8 cellular contexts compared by ENCODE assay signal in genomic region chr11:3056296-3057068, GRCh38. TPM values are rescaled to one million over a fixed set of nuclear protein-coding genes. Genes with fewer than 3 reads are reported as not detected.
A peak's percentile ranks its signal among the peaks of the same experiment; 100 is the strongest.
DNase-seq lines count a peak whose midpoint lies in the region; ATAC-seq and TF ChIP-seq lines count a peak whose summit lies in the region.

No MANE protein-coding gene starts in this region.

- no peak for TF ChIP-seq POLR2A in transverse colon (IDR thresholded peaks at IDR 0.05)

- H3K4me3 ChIP-seq in SK-N-MC (peak overlapping the region; percentile 97), mucosa of descending colon (peak overlapping the region; percentile 51), transverse colon (peak overlapping the region; percentile 84 to 94 (median 88))

- intact Hi-C loops in mucosa of descending colon (cut with DNase I, micrococcal nuclease), result no loop called here
- intact Hi-C loops in transverse colon (cut with DNase I; ENCODE audit: low total_unique reads), result no loop called here

- TF ChIP-seq EP300 in transverse colon (IDR thresholded peaks at IDR 0.05; ENCODE audit: low read depth), result no peak

- peak overlapping the region; percentile 99 for H3K9ac ChIP-seq in SK-N-MC (ENCODE audit: insufficient read length)

- peak; percentile 50 for ATAC-seq in mucosa of descending colon
- no peak for ATAC-seq in GM18909 (IDR thresholded peaks at IDR 0.05; ENCODE audit: poor library complexity, unreplicated experiment)

- peaks cover 27% of the 10 kb centered on the region; the same call in 1 of the 2 replicates for H3K36me3 ChIP-seq in SK-N-MC (ENCODE audit: insufficient read depth, low read length)
- H3K36me3 ChIP-seq in mucosa of descending colon (ENCODE audit: low read depth), result no peaks in the 10 kb centered on the region
- peaks cover 0 to 3% (median 0%) of the 10 kb centered on the region in 4 donors for H3K36me3 ChIP-seq in transverse colon

- DNase-seq in NCI-H82 (lab: John Stamatoyannopoulos, UW), result peak; percentile 28
- DNase-seq in NCI-H82 treated with DMSO at 0.1 percent for 48 hours (lab: John Stamatoyannopoulos, UW; ENCODE audit: unreplicated experiment), result no peak
- no peak for DNase-seq in SK-N-MC (ENCODE audit: low read depth, low spot score)
- peak; percentile 94 for DNase-seq in chondrocyte (ENCODE audit: low spot score)
- DNase-seq in mucosa of descending colon, result peak in 2 of 3 donors; percentile 28 to 55
- peak; percentile 37 for DNase-seq in transverse colon
- no peak for DNase-seq in H4 (ENCODE audit: low spot score)

- H3K36me3 Mint-ChIP-seq in chondrocyte (ENCODE audit: low read depth), result peaks cover 6% of the 10 kb centered on the region

- in situ Hi-C loops in transverse colon (cut with MboI; ENCODE audit: low pct_ligation_motif_present in 1 of 4, low pct_unique_long_range_greater_than_20kb in 1 of 4, low sequenced_read_pairs in 3 of 4), result loop anchor here in 1 of 4 donors (10.0 kb wide), 1 partner anchor 62 kb away; the partner anchor contains the start of gene NAP1L4

- H3K4me3 Mint-ChIP-seq in chondrocyte (ENCODE audit: unreplicated experiment), result peak overlapping the region; percentile 90

- H3K27ac ChIP-seq in SK-N-MC (peak overlapping the region; percentile 90), transverse colon (peak overlapping the region; percentile 86 to 93 (median 90))

- WGBS in transverse colon (ENCODE audit: low coverage in 1 of 2), 2 donors, result 3% methylated on average over 15 of the region's 29 CpGs; no CpG with 5 or more reads in 1 of the 2 donors

- no peaks in the 10 kb centered on the region for H3K9me3 Mint-ChIP-seq in chondrocyte (ENCODE audit: low read depth)

- H3K4me1 ChIP-seq in mucosa of descending colon (ENCODE audit: low read depth) (peaks cover 9% of the 10 kb centered on the region), transverse colon (peaks cover 11 to 29% (median 19%) of the 10 kb centered on the region in 4 donors)

- TF ChIP-seq CTCF in chondrocyte (IDR thresholded peaks at IDR 0.05) (no peak), mucosa of descending colon (IDR thresholded peaks at IDR 0.05) (no peak), transverse colon (IDR thresholded peaks at IDR 0.05) (no peak)

- no peaks in the 10 kb centered on the region for H3K27me3 ChIP-seq in transverse colon

- H3K4me1 Mint-ChIP-seq in chondrocyte (ENCODE audit: low read depth), result peaks cover 53% of the 10 kb centered on the region

- H3K9me3 ChIP-seq in SK-N-MC (ENCODE audit: low read depth, low read length) (no peaks in the 10 kb centered on the region), mucosa of descending colon (no peaks in the 10 kb centered on the region), transverse colon (no peaks in the 10 kb centered on the region)

- peak overlapping the region; percentile 91 for H3K27ac Mint-ChIP-seq in chondrocyte (ENCODE audit: unreplicated experiment)

- H3K27me3 Mint-ChIP-seq in chondrocyte (ENCODE audit: low read depth), result no peaks in the 10 kb centered on the region

RNA-seq across cellular contexts. Expression of gene CARS1, which starts 0.7 kb away (rescaled TPM):
- total RNA-seq in chondrocyte (49.3 to 106 TPM (median 101 TPM) in 3 replicates), mucosa of descending colon (10 to 100 TPM; 40.9 to 61.0 (median 43.3) TPM), transverse colon (10 to 100 TPM; 37.0 to 61.3 (median 52.3) TPM)
- 110 and 115 TPM in 2 replicates for total RNA-seq in H4 (2014; rRNA removed; shearing (Covaris generic))

Comparison
In these comparisons a context has a peak if more than half of its experiments do, and no peak if none do; other contexts are left out.
1. DNase-seq: peak in NCI-H82 (single experiment), chondrocyte (single experiment), mucosa of descending colon (2 of 3) and transverse colon (single experiment); none in NCI-H82 treated with DMSO at 0.1 percent for 48 hours (single experiment), SK-N-MC (single experiment) and H4 (single experiment).
2. Peak in every context shown above with its lines, with median percentiles within 50 percentile points of each other: H3K4me3 ChIP-seq.